Comparison of ENCODE assay signal across 34 cellular contexts in the genomic region with DNA sequence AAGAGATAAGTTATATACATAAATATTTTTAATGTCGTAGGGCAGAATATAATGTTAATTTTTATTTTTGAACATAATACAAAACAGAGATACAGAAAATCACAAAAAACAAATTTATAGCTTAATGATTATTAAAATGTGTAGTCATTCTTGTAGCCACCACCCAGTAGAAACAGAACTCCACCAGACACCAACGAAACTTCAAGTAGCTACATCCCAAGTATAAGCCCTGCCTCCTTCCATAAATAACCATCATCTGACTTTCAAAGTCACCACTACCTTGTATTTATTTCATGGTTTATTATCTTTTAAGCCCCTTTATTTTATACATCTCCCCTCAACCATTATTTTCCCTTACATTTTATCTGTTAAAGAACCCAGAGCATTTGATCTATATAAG.
"Had no signal": no experiment of that assay in that cellular context is flagged by ENCODE, and none has a peak within 500 bp of the region (broad histone marks: within the 10 kb centered on the region; RNA-seq: fewer than 3 reads in every experiment).

No MANE protein-coding gene starts in this region.

- H3K4me3 ChIP-seq: MG63 had no signal

- H3K36me3 ChIP-seq: MG63 had no signal

- DNase-seq: Karpas-422, Kasumi-1, MG63, MM.1S, MV-4-11, NCI-H1048, NCI-H1092, NCI-H1092 treated with DMSO at 0.1 percent for 48 hours, NCI-H1105, NCI-H1105 treated with DMSO at 0.1 percent for 48 hours, NCI-H1417, NCI-H1417 treated with DMSO at 0.1 percent for 48 hours, NCI-H1436, NCI-H1436 treated with DMSO at 0.1 percent for 48 hours, NCI-H146, NCI-H1694, NCI-H1694 treated with DMSO at 0.1 percent for 48 hours, NCI-H187, NCI-H187 treated with DMSO at 0.1 percent for 48 hours, NCI-H1930, NCI-H2029, NCI-H2029 treated with DMSO at 0.1 percent for 48 hours, NCI-H2081, NCI-H2081 treated with DMSO at 0.1 percent for 48 hours, NCI-H2107, NCI-H2171, NCI-H2171 treated with DMSO at 0.1 percent for 48 hours, NCI-H2227 treated with DMSO at 0.1 percent for 48 hours, NCI-H345, NCI-H446, NCI-H446 treated with DMSO at 0.1 percent for 48 hours, NCI-H510A, NCI-H510A treated with DMSO at 0.1 percent for 48 hours, NCI-H524 had no signal

- H3K9me3 ChIP-seq: MG63 had no signal

- H3K27me3 ChIP-seq: MG63 had no signal
